ENCODE assay signal across 8 cellular contexts in genomic region chr1:12615916-12616708, GRCh38. TPM values are rescaled to one million over a fixed set of nuclear protein-coding genes. Genes with fewer than 3 reads are reported as not detected.
DNase-seq lines count a peak whose midpoint lies in the region; ATAC-seq and TF ChIP-seq lines count a peak whose summit lies in the region.

No MANE protein-coding gene starts in this region.

- no peak for DNase-seq in AG04449 (ENCODE audit: low read depth, low spot score)
- DNase-seq in activated CD8-positive, alpha-beta T cell treated with anti-CD3 and anti-CD28 coated beads, Interleukin-2, amount 10 ng/mL, durations not matched to agents 7 days and 5 days: no peak
- peak; percentile 75 for DNase-seq in glomerular visceral epithelial cell (ENCODE audit: extremely low spot score)
- no peak for DNase-seq in SW 1271 (lab: John Stamatoyannopoulos, UW)
- no peak for DNase-seq in NOMO-1 treated with dmso at 0.1 percent for 144 hours (lab: John Stamatoyannopoulos, UW; ENCODE audit: unreplicated experiment)

- H3K4me1 ChIP-seq in HEK293 (ENCODE audit: control insufficient read depth, insufficient read depth, low read length) (peaks cover 9% of the 10 kb centered on the region), neuron (ENCODE audit: insufficient read depth, low read length) (peaks cover 49% of the 10 kb centered on the region)

- H3K4me3 ChIP-seq in AG04449 (ENCODE audit: low read depth, low read length) (peak overlapping the region; percentile 82), HEK293 (ENCODE audit: low read depth, low read length) (peak overlapping the region; percentile 74), neuron (ENCODE audit: low read length) (peak overlapping the region; percentile 75)

- POLR2A ChIA-PET in AG04449 (lab: Yijun Ruan, JAX) (interaction anchor here (3.1 kb wide), 1 partner anchor 21 kb away, joined by 25 read pairs; no protein-coding TSS in a partner anchor), HEK293 (lab: Yijun Ruan, JAX) (interaction anchor here (0.6 to 5.7 kb wide), 11 partner anchors 11 to 140 kb away, joined by 3 to 101 read pairs (median 6); no protein-coding TSS in a partner anchor)
- POLR2A ChIA-PET in activated CD8-positive, alpha-beta T cell treated with anti-CD3 and anti-CD28 coated beads, Interleukin-2, amount 10 ng/mL, durations not matched to agents 7 days and 5 days (lab: Charles Lee): interaction anchor here (0.9 to 4.8 kb wide), 9 partner anchors 12 to 708 kb away, joined by 3 to 55 read pairs (median 4); no protein-coding TSS in a partner anchor

- H3K4me3 Mint-ChIP-seq in activated CD8-positive, alpha-beta T cell treated with anti-CD3 and anti-CD28 coated beads, Interleukin-2, amount 10 ng/mL, durations not matched to agents 7 days and 5 days: peak overlapping the region; percentile 99

- H2AFZ ChIP-seq in neuron (ENCODE audit: low read depth, low read length): no peak overlapping the region

- peaks cover 5% of the 10 kb centered on the region for H3K27me3 ChIP-seq in neuron (ENCODE audit: insufficient read depth, low read length)

- H3K36me3 ChIP-seq in HEK293 (ENCODE audit: control insufficient read depth in 2 of 2, insufficient read depth in 1 of 2, low read length in 2 of 2) (peaks cover 0 to 12% of the 10 kb centered on the region in 2 experiments; a peak in 1 of 3 replicates), neuron (ENCODE audit: insufficient read depth, low read length) (no peaks in the 10 kb centered on the region)

- CTCF ChIA-PET in AG04449 (lab: Yijun Ruan, JAX) (interaction anchor here (0.8 to 7.7 kb wide), 12 partner anchors 12 to 492 kb away, joined by 3 to 71 read pairs (median 3); no protein-coding TSS in a partner anchor), HEK293 (lab: Yijun Ruan, JAX) (interaction anchor here (0.6 to 5.0 kb wide), 6 partner anchors 10 to 301 kb away, joined by 3 to 28 read pairs (median 4); no protein-coding TSS in a partner anchor)
- CTCF ChIA-PET in activated CD8-positive, alpha-beta T cell treated with anti-CD3 and anti-CD28 coated beads, Interleukin-2, amount 10 ng/mL, durations not matched to agents 7 days and 5 days (lab: Charles Lee): interaction anchor here (0.8 to 7.6 kb wide), 13 partner anchors 9 to 492 kb away, joined by 3 to 103 read pairs (median 3); no protein-coding TSS in a partner anchor

- peak overlapping the region; percentile 92 for H3K27ac Mint-ChIP-seq in activated CD8-positive, alpha-beta T cell treated with anti-CD3 and anti-CD28 coated beads, Interleukin-2, amount 10 ng/mL, durations not matched to agents 7 days and 5 days

- H3K4me1 Mint-ChIP-seq in activated CD8-positive, alpha-beta T cell treated with anti-CD3 and anti-CD28 coated beads, Interleukin-2, amount 10 ng/mL, durations not matched to agents 7 days and 5 days (ENCODE audit: low read depth): peaks cover 66% of the 10 kb centered on the region

- TF ChIP-seq CTCF in AG04449 (IDR thresholded peaks at IDR 0.05; ENCODE audit: insufficient read depth, low read length, missing control alignments) (no peak), HEK293 (tag by site-specific recombination; IDR thresholded peaks at IDR 0.05) (no peak)

- no peak for ATAC-seq in activated CD8-positive, alpha-beta T cell treated with anti-CD3 and anti-CD28 coated beads, Interleukin-2, amount 10 ng/mL, durations not matched to agents 7 days and 5 days
- ATAC-seq in HG03378 (IDR thresholded peaks at IDR 0.05; ENCODE audit: unreplicated experiment): no peak

- H3K9me3 ChIP-seq in HEK293 (ENCODE audit: control insufficient read depth, insufficient read depth, low read depth, low read length) (no peaks in the 10 kb centered on the region), neuron (ENCODE audit: low read length) (no peaks in the 10 kb centered on the region)

- H3K27me3 Mint-ChIP-seq in activated CD8-positive, alpha-beta T cell treated with anti-CD3 and anti-CD28 coated beads, Interleukin-2, amount 10 ng/mL, durations not matched to agents 7 days and 5 days (ENCODE audit: low read depth): no peaks in the 10 kb centered on the region

- no peaks in the 10 kb centered on the region for H3K9me3 Mint-ChIP-seq in activated CD8-positive, alpha-beta T cell treated with anti-CD3 and anti-CD28 coated beads, Interleukin-2, amount 10 ng/mL, durations not matched to agents 7 days and 5 days (ENCODE audit: insufficient read depth)

- H3K36me3 Mint-ChIP-seq in activated CD8-positive, alpha-beta T cell treated with anti-CD3 and anti-CD28 coated beads, Interleukin-2, amount 10 ng/mL, durations not matched to agents 7 days and 5 days (ENCODE audit: low read depth): peaks cover 58% of the 10 kb centered on the region

- H3K27ac ChIP-seq in HEK293 (ENCODE audit: extremely low read depth, low read depth, low read length): peak overlapping the region; percentile 99

TF ChIP-seq in HEK293, 187 proteins besides CTCF, POLR2A, EP300 and RAD21 (continues in another document):
- TF ChIP-seq ZNF629 (tag by site-specific recombination; IDR thresholded peaks at IDR 0.05) (peak; percentile 15; the same call in 1 of the 2 replicates), ZNF785 (tag by site-specific recombination; IDR thresholded peaks at IDR 0.05) (no peak), PRDM1 (tag by site-specific recombination; IDR thresholded peaks at IDR 0.05) (peak; percentile 70), ZSCAN18 (tag by site-specific recombination; IDR thresholded peaks at IDR 0.05) (no peak), ZBTB6 (tag by site-specific recombination; IDR thresholded peaks at IDR 0.05) (peak; percentile 65), ZNF600 (tag by site-specific recombination; IDR thresholded peaks at IDR 0.05) (peak; percentile 74), ZFHX2 (tag by site-specific recombination; conservative IDR thresholded peaks at IDR 0.05) (0 out of 2 replicates have a peak, but pooled peaks have one; percentile 14), OSR2 (tag by site-specific recombination; IDR thresholded peaks at IDR 0.05) (peak; percentile 20; the same call in 1 of the 2 replicates), SP3 (tag by site-specific recombination; IDR thresholded peaks at IDR 0.05) (peak; percentile 45; the same call in 1 of the 2 replicates), ZNF335 (tag by site-specific recombination; conservative IDR thresholded peaks at IDR 0.05) (peak; percentile 74), ZNF792 (tag by site-specific recombination; IDR thresholded peaks at IDR 0.05) (no peak), GLIS1 (tag by site-specific recombination; IDR thresholded peaks at IDR 0.05) (peak; percentile 94), KLF9 (tag by site-specific recombination; IDR thresholded peaks at IDR 0.05; ENCODE audit: low read depth) (0 out of 2 replicates have a peak, but pooled peaks have one; percentile 19), IKZF3 (tag by site-specific recombination; IDR thresholded peaks at IDR 0.05) (peak; percentile 47), ZNF391 (tag by site-specific recombination; IDR thresholded peaks at IDR 0.05; ENCODE audit: borderline replicate concordance, low read depth) (no peak), ZNF510 (tag by site-specific recombination; IDR thresholded peaks at IDR 0.05; ENCODE audit: insufficient replicate concordance) (no peak), ZFP41 (tag by site-specific recombination; IDR thresholded peaks at IDR 0.05; ENCODE audit: borderline replicate concordance) (no peak), ZNF513 (tag by site-specific recombination; IDR thresholded peaks at IDR 0.05) (peak; percentile 20; the same call in 1 of the 2 replicates)

RNA-seq across cellular contexts. Expression of gene DHRS3, which starts 1.9 kb away (rescaled TPM):
- total RNA-seq in activated CD8-positive, alpha-beta T cell treated with anti-CD3 and anti-CD28 coated beads, Interleukin-2, amount 10 ng/mL, durations not matched to agents 7 days and 5 days: 10 to 100 TPM; 86.8 to 89.5 TPM

RNA-seq across cellular contexts. Expression of gene AADACL4, which starts 27.8 kb away (rescaled TPM):
- total RNA-seq in activated CD8-positive, alpha-beta T cell treated with anti-CD3 and anti-CD28 coated beads, Interleukin-2, amount 10 ng/mL, durations not matched to agents 7 days and 5 days: not detected
